ENCODE assay signal across 12 cellular contexts in genomic region chr10:9294865-9295264, GRCh38.
DNase-seq lines count a peak whose midpoint lies in the region; ATAC-seq and TF ChIP-seq lines count a peak whose summit lies in the region.
"Had no signal": no experiment of that assay in that cellular context is flagged by ENCODE, and none has a peak within 500 bp of the region (broad histone marks: within the 10 kb centered on the region; RNA-seq: fewer than 3 reads in every experiment).

No MANE protein-coding gene starts in this region.

- no peak for TF ChIP-seq CTCF in transverse colon (IDR thresholded peaks at IDR 0.05)

- no peaks in the 10 kb centered on the region for H3K36me3 ChIP-seq in naive thymus-derived CD4-positive, alpha-beta T cell (ENCODE audit: control insufficient read depth in 2 of 3, insufficient read depth in 3 of 3, low read length in 3 of 3)
- no peaks in the 10 kb centered on the region for H3K36me3 ChIP-seq in transverse colon
- H3K36me3 ChIP-seq: gastroesophageal sphincter, tibial artery had no signal

- intact Hi-C loops in naive thymus-derived CD4-positive, alpha-beta T cell (cut with micrococcal nuclease), result no loop called here
- intact Hi-C loops in transverse colon (cut with DNase I; ENCODE audit: low total_unique reads), result no loop called here

- H3K4me1 Mint-ChIP-seq in activated CD4-positive, alpha-beta T cell treated with anti-CD3 and anti-CD28 coated beads, Interleukin-2, amount 10 ng/mL, durations not matched to agents 7 days and 5 days, result peaks cover 16% of the 10 kb centered on the region
- peaks cover 0 to 16% (median 8%) of the 10 kb centered on the region in 7 donors for H3K4me1 Mint-ChIP-seq in naive thymus-derived CD4-positive, alpha-beta T cell

- no peak overlapping the region for H3K27ac ChIP-seq in naive thymus-derived CD4-positive, alpha-beta T cell (ENCODE audit: low read depth, low read length)
- no peak overlapping the region for H3K27ac ChIP-seq in transverse colon
- H3K27ac ChIP-seq: gastroesophageal sphincter, tibial artery had no signal

- DNase-seq in activated CD4-positive, alpha-beta T cell treated with anti-CD3 and anti-CD28 coated beads, Interleukin-2, amount 10 ng/mL, durations not matched to agents 7 days and 5 days, result peak; percentile 10
- no peak for DNase-seq in activated CD4-positive, alpha-beta T cell treated with anti-CD3 and anti-CD28 coated beads for 1 hour
- DNase-seq in naive thymus-derived CD4-positive, alpha-beta T cell, result no peak
- no peak for DNase-seq in transverse colon
- DNase-seq in NCI-H345 (lab: John Stamatoyannopoulos, UW), result no peak
- DNase-seq in LoVo (ENCODE audit: low spot score), result no peak
- DNase-seq: ACHN; activated CD4-positive, alpha-beta T cell treated with anti-CD3 and anti-CD28 coated beads, Interleukin-2, amount 50 U/mL, for 1 hour; tibial artery had no signal

- ATAC-seq in GM21737 (IDR thresholded peaks at IDR 0.05; ENCODE audit: unreplicated experiment) (peak; percentile 87), HG03442 (IDR thresholded peaks at IDR 0.05; ENCODE audit: unreplicated experiment) (peak; percentile 92)
- peak; percentile 69 for ATAC-seq in naive thymus-derived CD4-positive, alpha-beta T cell
- ATAC-seq: gastroesophageal sphincter had no signal

- H3K9me3 ChIP-seq in naive thymus-derived CD4-positive, alpha-beta T cell (ENCODE audit: control insufficient read depth in 2 of 3, low read length in 3 of 3), result no peaks in the 10 kb centered on the region
- no peaks in the 10 kb centered on the region for H3K9me3 ChIP-seq in transverse colon
- H3K9me3 ChIP-seq: gastroesophageal sphincter, tibial artery had no signal

- H3K4me3 ChIP-seq in naive thymus-derived CD4-positive, alpha-beta T cell (ENCODE audit: low read length), result no peak overlapping the region
- H3K4me3 ChIP-seq in transverse colon, result no peak overlapping the region
- H3K4me3 ChIP-seq: gastroesophageal sphincter, tibial artery had no signal

- H3K27me3 Mint-ChIP-seq in activated CD4-positive, alpha-beta T cell treated with anti-CD3 and anti-CD28 coated beads, Interleukin-2, amount 10 ng/mL, durations not matched to agents 7 days and 5 days, result peaks cover 4% of the 10 kb centered on the region
- peaks cover 0 to 7% (median 2%) of the 10 kb centered on the region in 5 donors for H3K27me3 Mint-ChIP-seq in naive thymus-derived CD4-positive, alpha-beta T cell

- no peak overlapping the region for H3K27ac Mint-ChIP-seq in activated CD4-positive, alpha-beta T cell treated with anti-CD3 and anti-CD28 coated beads, Interleukin-2, amount 10 ng/mL, durations not matched to agents 7 days and 5 days
- H3K27ac Mint-ChIP-seq in naive thymus-derived CD4-positive, alpha-beta T cell, result peak overlapping the region in 1 of 9 donors; percentile 12

- no peak for TF ChIP-seq POLR2A in transverse colon (IDR thresholded peaks at IDR 0.05)

- CTCF ChIA-PET in activated CD4-positive, alpha-beta T cell treated with anti-CD3 and anti-CD28 coated beads, Interleukin-2, amount 10 ng/mL, durations not matched to agents 7 days and 5 days (lab: Charles Lee), result interaction anchor here (0.5 to 1.6 kb wide), 2 partner anchors 929 to 1769 kb away, joined by 3 to 7 read pairs; no protein-coding TSS in a partner anchor
- CTCF ChIA-PET in naive thymus-derived CD4-positive, alpha-beta T cell (lab: Charles Lee), result no interaction called here

- TF ChIP-seq EP300 in transverse colon (IDR thresholded peaks at IDR 0.05; ENCODE audit: low read depth), result no peak

- no peaks in the 10 kb centered on the region for H3K27me3 ChIP-seq in naive thymus-derived CD4-positive, alpha-beta T cell (ENCODE audit: control insufficient read depth in 2 of 2, insufficient read depth in 2 of 2, low read length in 2 of 2)
- H3K27me3 ChIP-seq in transverse colon, result no peaks in the 10 kb centered on the region
- H3K27me3 ChIP-seq: gastroesophageal sphincter, tibial artery had no signal

- no peaks in the 10 kb centered on the region for H3K4me1 ChIP-seq in naive thymus-derived CD4-positive, alpha-beta T cell (ENCODE audit: control insufficient read depth in 2 of 2, insufficient read depth in 2 of 2, low read length in 2 of 2)
- H3K4me1 ChIP-seq in transverse colon, result no peaks in the 10 kb centered on the region
- H3K4me1 ChIP-seq: gastroesophageal sphincter, tibial artery had no signal

- no peaks in the 10 kb centered on the region for H3K36me3 Mint-ChIP-seq in activated CD4-positive, alpha-beta T cell treated with anti-CD3 and anti-CD28 coated beads, Interleukin-2, amount 10 ng/mL, durations not matched to agents 7 days and 5 days (ENCODE audit: low read depth)
- H3K36me3 Mint-ChIP-seq in naive thymus-derived CD4-positive, alpha-beta T cell, result no peaks in the 10 kb centered on the region

- no peak overlapping the region for H3K4me3 Mint-ChIP-seq in activated CD4-positive, alpha-beta T cell treated with anti-CD3 and anti-CD28 coated beads, Interleukin-2, amount 10 ng/mL, durations not matched to agents 7 days and 5 days
- peak overlapping the region in 1 of 10 donors; percentile 38 for H3K4me3 Mint-ChIP-seq in naive thymus-derived CD4-positive, alpha-beta T cell

- no peaks in the 10 kb centered on the region for H3K9me3 Mint-ChIP-seq in activated CD4-positive, alpha-beta T cell treated with anti-CD3 and anti-CD28 coated beads, Interleukin-2, amount 10 ng/mL, durations not matched to agents 7 days and 5 days
- no peaks in the 10 kb centered on the region for H3K9me3 Mint-ChIP-seq in naive thymus-derived CD4-positive, alpha-beta T cell

- in situ Hi-C loops in transverse colon (cut with MboI; ENCODE audit: low pct_ligation_motif_present in 1 of 4, low pct_unique_long_range_greater_than_20kb in 1 of 4, low sequenced_read_pairs in 3 of 4), result no loop called here

- WGBS in transverse colon (ENCODE audit: low coverage in 1 of 2), 2 donors, result 67 to 68% methylated on average over 1 of the region's 1 CpG

- POLR2A ChIA-PET in activated CD4-positive, alpha-beta T cell treated with anti-CD3 and anti-CD28 coated beads, Interleukin-2, amount 10 ng/mL, durations not matched to agents 7 days and 5 days (lab: Charles Lee), result interaction anchor here (0.6 kb wide), 1 partner anchor 891 kb away, joined by 6 read pairs; no protein-coding TSS in a partner anchor
- POLR2A ChIA-PET in naive thymus-derived CD4-positive, alpha-beta T cell (lab: Charles Lee), result no interaction called here
